ENCODE assay signal across 17 cellular contexts in the genomic region with DNA sequence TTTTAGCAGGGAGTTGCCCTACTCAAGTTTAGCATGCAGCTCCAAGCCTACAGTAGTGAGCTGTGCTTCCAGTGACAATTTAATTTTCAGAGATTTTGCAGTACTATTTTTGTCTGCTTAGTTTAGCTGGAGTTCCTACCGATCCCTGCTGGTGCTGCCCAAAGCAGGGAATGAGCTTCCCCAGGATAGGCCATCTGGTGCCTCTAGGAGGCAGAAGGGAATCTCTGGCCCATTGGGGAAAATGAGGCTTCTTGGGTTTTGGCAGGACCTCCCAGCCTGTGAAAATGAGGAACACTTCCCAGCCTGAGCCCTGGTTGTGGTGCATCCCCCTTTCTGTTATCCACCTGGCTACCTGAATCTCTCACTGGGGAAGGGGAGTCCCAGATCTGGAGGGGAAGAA.
DNase-seq lines count a peak whose midpoint lies in the region; ATAC-seq, FAIRE-seq and TF ChIP-seq lines count a peak whose summit lies in the region.
"Had no signal": no experiment of that assay in that cellular context is flagged by ENCODE, and none has a peak within 500 bp of the region (broad histone marks: within the 10 kb centered on the region; RNA-seq: fewer than 3 reads in every experiment).

No MANE protein-coding gene starts in this region.

- TF ChIP-seq RAD21 in A549 (conservative IDR thresholded peaks at IDR 0.05 in 1 of 2, IDR thresholded peaks at IDR 0.05 in 1 of 2), result no peak

- CTCF ChIA-PET in A549 (lab: Yijun Ruan, JAX), result interaction anchor here (0.8 to 1.0 kb wide), 2 partner anchors 23 to 211 kb away, joined by 3 read pairs; no protein-coding TSS in a partner anchor
- CTCF ChIA-PET in HEK293T (lab: Yijun Ruan, JAX), result no interaction called here
- CTCF ChIA-PET in WTC11 (lab: Charles Lee), result interaction anchor here (1.3 kb wide), 2 partner anchors 12 to 24 kb away, joined by 5 to 6 read pairs; no protein-coding TSS in a partner anchor

- TF ChIP-seq POLR2A in A549 (IDR thresholded peaks at IDR 0.05; ENCODE audit: low read length) (no peak), uterus (IDR thresholded peaks at IDR 0.05) (no peak)

- ATAC-seq in A549 (no peak), WTC11 (peak; percentile 88), HG02840 (IDR thresholded peaks at IDR 0.05; ENCODE audit: low FRiP score, unreplicated experiment) (no peak), HG03045 (IDR thresholded peaks at IDR 0.05; ENCODE audit: unreplicated experiment) (no peak)
- no peak for ATAC-seq in activated T-cell treated with anti-CD3 and anti-CD28 coated beads, Interleukin-2, amount 50 U/mL, for 72 hours (replicated peaks in 1 of 2)
- ATAC-seq: CD8-positive, alpha-beta T cell had no signal

- TF ChIP-seq EP300 in A549 (IDR thresholded peaks at IDR 0.05), result no peak

- POLR2A ChIA-PET in A549 (lab: Yijun Ruan, JAX) (no interaction called here), HEK293T (lab: Yijun Ruan, JAX) (no interaction called here), WTC11 (lab: Charles Lee) (no interaction called here)

- no peak overlapping the region for H3K4me2 ChIP-seq in A549
- H3K4me2 ChIP-seq: BLaER1 treated with 17β-estradiol and CSF1 and Interleukin-3, amounts not matched to agents 10 nM and 100 nM had no signal

- intact Hi-C loops in uterus (cut with DNase I; ENCODE audit: low total_unique reads), result no loop called here

- no peak overlapping the region for H3K4me3 Mint-ChIP-seq in WTC11
- no peak overlapping the region for H3K4me3 Mint-ChIP-seq in activated T-cell treated with anti-CD3 and anti-CD28 coated beads, Interleukin-2, amount 50 U/mL, for 72 hours
- H3K4me3 Mint-ChIP-seq: CD8-positive, alpha-beta T cell had no signal

- peaks cover 37% of the 10 kb centered on the region for H3K4me1 Mint-ChIP-seq in WTC11
- no peaks in the 10 kb centered on the region for H3K4me1 Mint-ChIP-seq in activated T-cell treated with anti-CD3 and anti-CD28 coated beads, Interleukin-2, amount 50 U/mL, for 72 hours (ENCODE audit: low read depth)

- 100% methylated on average over 1 of the region's 1 CpG for WGBS in A549 (ENCODE audit: missing lambda C conversion rate)

- TF ChIP-seq CTCF in A549 (IDR thresholded peaks at IDR 0.05) (no peak), WTC11 (IDR thresholded peaks at IDR 0.05) (no peak), uterus (IDR thresholded peaks at IDR 0.05) (no peak)

- H3K4me1 ChIP-seq in A549 (peaks cover 41% of the 10 kb centered on the region), uterus (no peaks in the 10 kb centered on the region)

- DNase-seq in A549 (ENCODE audit: low read depth in 1 of 2, low spot score in 1 of 2), result no peak
- peak; percentile 12 for DNase-seq in HEK293T (ENCODE audit: extremely low spot score)
- no peak for DNase-seq in WTC11 (ENCODE audit: low spot score)
- DNase-seq in iPS-NIHi7 (ENCODE audit: extremely low spot score), result peak; percentile 25
- no peak for DNase-seq in uterus
- no peak for DNase-seq in activated T-cell treated with anti-CD3 and anti-CD28 coated beads, Interleukin-2, amount 50 U/mL, for 72 hours
- DNase-seq: Calu3; CD8-positive, alpha-beta T cell; DMS79 treated with DMSO at 0.1 percent for 48 hours; H7; KBM-7; NCI-H1694 treated with DMSO at 0.1 percent for 48 hours; NCI-H524; SW 1271 had no signal

- H3K4me3 ChIP-seq in A549, result no peak overlapping the region
- no peak overlapping the region for H3K4me3 ChIP-seq in uterus
- H3K4me3 ChIP-seq: BLaER1 treated with 17β-estradiol and CSF1 and Interleukin-3, amounts not matched to agents 10 nM and 100 nM had no signal

- H3K27me3 ChIP-seq in uterus, result no peaks in the 10 kb centered on the region
- H3K27me3 ChIP-seq: BLaER1 treated with 17β-estradiol and CSF1 and Interleukin-3, amounts not matched to agents 10 nM and 100 nM had no signal

- peaks cover 20% of the 10 kb centered on the region for H3K36me3 Mint-ChIP-seq in WTC11
- no peaks in the 10 kb centered on the region for H3K36me3 Mint-ChIP-seq in activated T-cell treated with anti-CD3 and anti-CD28 coated beads, Interleukin-2, amount 50 U/mL, for 72 hours (ENCODE audit: insufficient read depth in 2 of 2)
- H3K36me3 Mint-ChIP-seq: CD8-positive, alpha-beta T cell had no signal

- H3K27me3 Mint-ChIP-seq in WTC11 (ENCODE audit: low read depth), result no peaks in the 10 kb centered on the region
- no peaks in the 10 kb centered on the region for H3K27me3 Mint-ChIP-seq in activated T-cell treated with anti-CD3 and anti-CD28 coated beads, Interleukin-2, amount 50 U/mL, for 72 hours (ENCODE audit: low read depth)

- no peaks in the 10 kb centered on the region for H3K36me3 ChIP-seq in uterus
- H3K36me3 ChIP-seq: BLaER1 treated with 17β-estradiol and CSF1 and Interleukin-3, amounts not matched to agents 10 nM and 100 nM had no signal

- H3K9me3 Mint-ChIP-seq in WTC11, result peaks cover 22% of the 10 kb centered on the region
- peaks cover under 1 to 2% of the 10 kb centered on the region in 2 donors for H3K9me3 Mint-ChIP-seq in activated T-cell treated with anti-CD3 and anti-CD28 coated beads, Interleukin-2, amount 50 U/mL, for 72 hours

- no peak for FAIRE-seq in A549 (lab: Jason Lieb, UNC)

- H3K9me3 ChIP-seq in A549 (peaks cover 2% of the 10 kb centered on the region; the same call in 1 of the 3 replicates), uterus (peaks cover 0 to 5% of the 10 kb centered on the region in 2 donors)

- no peak overlapping the region for H3K27ac Mint-ChIP-seq in WTC11
- H3K27ac Mint-ChIP-seq in activated T-cell treated with anti-CD3 and anti-CD28 coated beads, Interleukin-2, amount 50 U/mL, for 72 hours, result no peak overlapping the region
- H3K27ac Mint-ChIP-seq: CD8-positive, alpha-beta T cell had no signal

- H3K27ac ChIP-seq in A549 (peak overlapping the region; percentile 33 to 72; a peak in 4 of 6 replicates), uterus (no peak overlapping the region)
- H3K27ac ChIP-seq: BLaER1 treated with 17β-estradiol and CSF1 and Interleukin-3, amounts not matched to agents 10 nM and 100 nM had no signal

TF ChIP-seq in A549, 52 proteins besides CTCF, POLR2A, EP300 and RAD21:
- TF ChIP-seq E2F6 (IDR thresholded peaks at IDR 0.05; ENCODE audit: borderline replicate concordance, low read depth) (no peak), JUNB (IDR thresholded peaks at IDR 0.05) (no peak)
TF ChIP-seq in A549: peak in this region for 0.

TF ChIP-seq in HEK293T, 16 proteins besides CTCF, POLR2A, EP300 and RAD21:
- TF ChIP-seq PKNOX1 (IDR thresholded peaks at IDR 0.05), result no peak
- no peak for TF ChIP-seq ELF4 (IDR thresholded peaks at IDR 0.05)
- no peak for TF ChIP-seq FOXM1 (IDR thresholded peaks at IDR 0.05; ENCODE audit: borderline replicate concordance)
- TF ChIP-seq HDGF (IDR thresholded peaks at IDR 0.05; ENCODE audit: borderline replicate concordance), result no peak
- TF ChIP-seq L3MBTL2 (conservative IDR thresholded peaks at IDR 0.05), result no peak
- no peak for TF ChIP-seq FOXA1 (IDR thresholded peaks at IDR 0.05)
- TF ChIP-seq SP1 (IDR thresholded peaks at IDR 0.05), result no peak
- no peak for TF ChIP-seq LEF1 (IDR thresholded peaks at IDR 0.05; ENCODE audit: borderline replicate concordance)
- no peak for TF ChIP-seq TARDBP (IDR thresholded peaks at IDR 0.05)
- no peak for TF ChIP-seq CTBP1 (IDR thresholded peaks at IDR 0.05; ENCODE audit: borderline replicate concordance)
- TF ChIP-seq ARNT (IDR thresholded peaks at IDR 0.05), result no peak
- no peak for TF ChIP-seq NFRKB (IDR thresholded peaks at IDR 0.05)
- TF ChIP-seq FOXK2 (IDR thresholded peaks at IDR 0.05), result no peak
- TF ChIP-seq BHLHE40 (IDR thresholded peaks at IDR 0.05; ENCODE audit: borderline replicate concordance), result no peak
- no peak for TF ChIP-seq SUZ12 (IDR thresholded peaks at IDR 0.05)
- no peak for TF ChIP-seq ZNF384 (IDR thresholded peaks at IDR 0.05)

TF ChIP-seq in WTC11, 78 proteins besides CTCF, POLR2A, EP300 and RAD21:
- TF ChIP-seq ZNF512 (CRISPR knock-in tag; IDR thresholded peaks at IDR 0.05; ENCODE audit: borderline replicate concordance) (no peak), ZNF232 (CRISPR knock-in tag; IDR thresholded peaks at IDR 0.05) (no peak), CREB1 (CRISPR knock-in tag; IDR thresholded peaks at IDR 0.05) (no peak)
- TF ChIP-seq, protein P1, sequence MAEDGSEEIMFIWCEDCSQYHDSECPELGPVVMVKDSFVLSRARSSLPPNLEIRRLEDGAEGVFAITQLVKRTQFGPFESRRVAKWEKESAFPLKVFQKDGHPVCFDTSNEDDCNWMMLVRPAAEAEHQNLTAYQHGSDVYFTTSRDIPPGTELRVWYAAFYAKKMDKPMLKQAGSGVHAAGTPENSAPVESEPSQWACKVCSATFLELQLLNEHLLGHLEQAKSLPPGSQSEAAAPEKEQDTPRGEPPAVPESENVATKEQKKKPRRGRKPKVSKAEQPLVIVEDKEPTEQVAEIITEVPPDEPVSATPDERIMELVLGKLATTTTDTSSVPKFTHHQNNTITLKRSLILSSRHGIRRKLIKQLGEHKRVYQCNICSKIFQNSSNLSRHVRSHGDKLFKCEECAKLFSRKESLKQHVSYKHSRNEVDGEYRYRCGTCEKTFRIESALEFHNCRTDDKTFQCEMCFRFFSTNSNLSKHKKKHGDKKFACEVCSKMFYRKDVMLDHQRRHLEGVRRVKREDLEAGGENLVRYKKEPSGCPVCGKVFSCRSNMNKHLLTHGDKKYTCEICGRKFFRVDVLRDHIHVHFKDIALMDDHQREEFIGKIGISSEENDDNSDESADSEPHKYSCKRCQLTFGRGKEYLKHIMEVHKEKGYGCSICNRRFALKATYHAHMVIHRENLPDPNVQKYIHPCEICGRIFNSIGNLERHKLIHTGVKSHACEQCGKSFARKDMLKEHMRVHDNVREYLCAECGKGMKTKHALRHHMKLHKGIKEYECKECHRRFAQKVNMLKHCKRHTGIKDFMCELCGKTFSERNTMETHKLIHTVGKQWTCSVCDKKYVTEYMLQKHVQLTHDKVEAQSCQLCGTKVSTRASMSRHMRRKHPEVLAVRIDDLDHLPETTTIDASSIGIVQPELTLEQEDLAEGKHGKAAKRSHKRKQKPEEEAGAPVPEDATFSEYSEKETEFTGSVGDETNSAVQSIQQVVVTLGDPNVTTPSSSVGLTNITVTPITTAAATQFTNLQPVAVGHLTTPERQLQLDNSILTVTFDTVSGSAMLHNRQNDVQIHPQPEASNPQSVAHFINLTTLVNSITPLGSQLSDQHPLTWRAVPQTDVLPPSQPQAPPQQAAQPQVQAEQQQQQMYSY (CRISPR knock-in tag; IDR thresholded peaks at IDR 0.05), result no peak

Comparison
In these comparisons a context has a peak if more than half of its experiments do, and no peak if none do; other contexts are left out.
1. DNase-seq: peak in HEK293T (single experiment) and iPS-NIHi7 (single experiment); none in A549 (0 of 2), WTC11 (single experiment), uterus (0 of 2) and activated T-cell treated with anti-CD3 and anti-CD28 coated beads, Interleukin-2, amount 50 U/mL, for 72 hours (0 of 2).
2. H3K27ac ChIP-seq: peak in A549 (2 of 2); none in uterus (0 of 2).